19 cellular contexts compared by ENCODE assay signal in the genomic region with DNA sequence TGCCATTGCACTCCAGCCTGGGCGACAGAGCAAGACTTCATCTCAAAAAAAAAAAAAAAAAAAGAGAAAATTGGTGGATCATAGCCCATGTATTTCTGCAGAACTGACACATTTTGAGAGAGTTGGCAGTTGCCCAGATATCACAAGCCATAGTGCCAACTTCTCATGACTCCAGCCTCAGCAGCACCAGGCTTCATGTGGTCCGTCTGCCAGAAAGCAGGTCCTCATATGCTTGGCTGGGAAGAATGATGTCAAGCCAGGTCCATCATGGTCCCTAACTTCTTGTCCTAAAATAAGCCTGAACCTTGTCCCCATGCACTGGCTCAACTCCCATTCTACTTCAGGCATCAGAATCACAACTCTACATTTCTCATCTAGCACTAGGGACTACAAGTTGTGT.
A peak's percentile ranks its signal among the peaks of the same experiment; 100 is the strongest.
DNase-seq lines count a peak whose midpoint lies in the region; ATAC-seq lines count a peak whose summit lies in the region.
"Had no signal": no experiment of that assay in that cellular context is flagged by ENCODE, and none has a peak within 500 bp of the region (broad histone marks: within the 10 kb centered on the region; RNA-seq: fewer than 3 reads in every experiment).

No MANE protein-coding gene starts in this region.

- no peaks in the 10 kb centered on the region for H3K79me2 ChIP-seq in GM23248 (ENCODE audit: insufficient read depth)

- H3K4me1 ChIP-seq in BLaER1 (peaks cover 50% of the 10 kb centered on the region), GM23248 (ENCODE audit: insufficient read depth) (peaks cover 13% of the 10 kb centered on the region)
- H3K4me1 ChIP-seq: Peyer's patch had no signal

- H3K27me3 Mint-ChIP-seq in memory B cell: no peaks in the 10 kb centered on the region
- H3K27me3 Mint-ChIP-seq in activated naive CD8-positive, alpha-beta T cell treated with anti-CD3 and anti-CD28 coated beads, Interleukin-2, amount 50 U/mL, for 24 hours: no peaks in the 10 kb centered on the region
- H3K27me3 Mint-ChIP-seq: CD4-positive, alpha-beta memory T cell had no signal

- H3K9me3 ChIP-seq in BLaER1 (no peaks in the 10 kb centered on the region), GM23248 (ENCODE audit: low read depth) (no peaks in the 10 kb centered on the region)
- H3K9me3 ChIP-seq: Peyer's patch had no signal

- no peaks in the 10 kb centered on the region for H3K9me2 ChIP-seq in GM23248 (ENCODE audit: insufficient read depth)

- H3K4me2 ChIP-seq in BLaER1 (0 out of 2 replicates have a peak overlapping the region, but pooled peaks have one; percentile 65), GM23248 (ENCODE audit: unreplicated experiment) (no peak overlapping the region)

- peaks cover 10% of the 10 kb centered on the region for H3K4me1 Mint-ChIP-seq in memory B cell
- peaks cover 13% of the 10 kb centered on the region for H3K4me1 Mint-ChIP-seq in activated naive CD8-positive, alpha-beta T cell treated with anti-CD3 and anti-CD28 coated beads, Interleukin-2, amount 50 U/mL, for 24 hours

- H3K9ac ChIP-seq in BLaER1 (no peak overlapping the region), GM23248 (no peak overlapping the region)

- H3K27ac ChIP-seq in BLaER1 (no peak overlapping the region), GM23248 (no peak overlapping the region)
- H3K27ac ChIP-seq: Peyer's patch had no signal

- peak overlapping the region; percentile 42 for H3K27ac Mint-ChIP-seq in memory B cell
- no peak overlapping the region for H3K27ac Mint-ChIP-seq in activated naive CD8-positive, alpha-beta T cell treated with anti-CD3 and anti-CD28 coated beads, Interleukin-2, amount 50 U/mL, for 24 hours

- in situ Hi-C loops in GM23248 (cut with MboI): no loop called here

- H2AFZ ChIP-seq in GM23248: no peak overlapping the region

- H3K4me3 ChIP-seq in BLaER1: no peak overlapping the region
- H3K4me3 ChIP-seq in GM23248: no peak overlapping the region
- H3K4me3 ChIP-seq: Peyer's patch had no signal

- DNase-seq in GM23248 (peak; percentile 17), dermis blood vessel endothelial cell (peak; percentile 54), memory B cell (ENCODE audit: low spot score in 2 of 2) (no peak), SK-N-DZ (ENCODE audit: low spot score) (no peak), NCI-H2196 treated with DMSO at 0.1 percent for 48 hours (lab: John Stamatoyannopoulos, UW; ENCODE audit: unreplicated experiment) (no peak)
- DNase-seq in activated naive CD8-positive, alpha-beta T cell treated with anti-CD3 and anti-CD28 coated beads, Interleukin-2, amount 50 U/mL, for 24 hours: no peak
- DNase-seq: ACHN; AML-193; CD4-positive, alpha-beta memory T cell; DMS79; HCEC 1CT; NCI-H1436 treated with DMSO at 0.1 percent for 48 hours; NCI-H2029 treated with DMSO at 0.1 percent for 48 hours; NCI-H2171 treated with DMSO at 0.1 percent for 48 hours; NCI-H524; Peyer's patch; SHP77 treated with DMSO at 0.1 percent for 48 hours had no signal

- H3K27me3 ChIP-seq in BLaER1 (no peaks in the 10 kb centered on the region), GM23248 (replicated peaks; ENCODE audit: insufficient read depth) (no peaks in the 10 kb centered on the region)
- H3K27me3 ChIP-seq: Peyer's patch had no signal

- no peak overlapping the region for H3K4me3 Mint-ChIP-seq in memory B cell
- H3K4me3 Mint-ChIP-seq in activated naive CD8-positive, alpha-beta T cell treated with anti-CD3 and anti-CD28 coated beads, Interleukin-2, amount 50 U/mL, for 24 hours: no peak overlapping the region
- H3K4me3 Mint-ChIP-seq: CD4-positive, alpha-beta memory T cell had no signal

- ATAC-seq in memory B cell (ENCODE audit: low read depth): no peak
- ATAC-seq in HG03039 (IDR thresholded peaks at IDR 0.05; ENCODE audit: unreplicated experiment): no peak
- ATAC-seq in activated naive CD8-positive, alpha-beta T cell treated with anti-CD3 and anti-CD28 coated beads, Interleukin-2, amount 50 U/mL, for 24 hours: no peak

- no peaks in the 10 kb centered on the region for H4K20me1 ChIP-seq in BLaER1
- no peaks in the 10 kb centered on the region for H4K20me1 ChIP-seq in GM23248 (ENCODE audit: insufficient read depth)

- H3K36me3 ChIP-seq in BLaER1 (peaks cover 26% of the 10 kb centered on the region), GM23248 (ENCODE audit: low read depth) (no peaks in the 10 kb centered on the region)

- no peaks in the 10 kb centered on the region for H3K9me3 Mint-ChIP-seq in memory B cell
- H3K9me3 Mint-ChIP-seq in activated naive CD8-positive, alpha-beta T cell treated with anti-CD3 and anti-CD28 coated beads, Interleukin-2, amount 50 U/mL, for 24 hours: no peaks in the 10 kb centered on the region
- H3K9me3 Mint-ChIP-seq: CD4-positive, alpha-beta memory T cell had no signal

- H3K36me3 Mint-ChIP-seq in memory B cell: peaks cover 6% of the 10 kb centered on the region
- H3K36me3 Mint-ChIP-seq in activated naive CD8-positive, alpha-beta T cell treated with anti-CD3 and anti-CD28 coated beads, Interleukin-2, amount 50 U/mL, for 24 hours (ENCODE audit: low read depth): no peaks in the 10 kb centered on the region
- H3K36me3 Mint-ChIP-seq: CD4-positive, alpha-beta memory T cell had no signal

- WGBS in GM23248 (ENCODE audit: low coverage in 1 of 2, low lambda C conversion rate in 2 of 2, missing lambda C conversion rate in 2 of 2), 2 experiments: 83 to 93% methylated on average over 1 of the region's 2 CpGs

- H3F3A ChIP-seq in GM23248 (ENCODE audit: insufficient read depth): 0 out of 2 replicates have a peak, but pooled peaks cover 3% of the 10 kb centered on the region

Comparison
In these comparisons a context has a peak if more than half of its experiments do, and no peak if none do; other contexts are left out.
1. DNase-seq: peak in GM23248 (single experiment) and dermis blood vessel endothelial cell (single experiment); none in memory B cell (0 of 2), SK-N-DZ (single experiment), NCI-H2196 treated with DMSO at 0.1 percent for 48 hours (single experiment) and activated naive CD8-positive, alpha-beta T cell treated with anti-CD3 and anti-CD28 coated beads, Interleukin-2, amount 50 U/mL, for 24 hours (single experiment).